ENCODE assay signal across 8 cellular contexts in genomic region chr2:130342020-130342532, GRCh38. TPM values are rescaled to one million over a fixed set of nuclear protein-coding genes. Genes with fewer than 3 reads are reported as not detected.
DNase-seq lines count a peak whose midpoint lies in the region; ATAC-seq and TF ChIP-seq lines count a peak whose summit lies in the region.

No MANE protein-coding gene starts in this region.

- H3K9me3 ChIP-seq in Loucy (ENCODE audit: insufficient read depth, low read depth, low read length) = no peaks in the 10 kb centered on the region
- no peaks in the 10 kb centered on the region for H3K9me3 ChIP-seq in RWPE2 (ENCODE audit: severe bottlenecking)

- H3K27me3 ChIP-seq in H7 (ENCODE audit: control insufficient read depth, insufficient read depth, low read length) (no peaks in the 10 kb centered on the region), Loucy (ENCODE audit: insufficient read depth, low read length, poor library complexity, severe bottlenecking) (no peaks in the 10 kb centered on the region), RWPE2 (ENCODE audit: insufficient read depth, poor library complexity, severe bottlenecking) (no peaks in the 10 kb centered on the region)

- H3K4me1 ChIP-seq in Loucy (ENCODE audit: insufficient read depth, low read length, poor library complexity, severe bottlenecking) (peaks cover 12% of the 10 kb centered on the region), RWPE2 (ENCODE audit: insufficient read depth, poor library complexity, severe bottlenecking) (peaks cover 7% of the 10 kb centered on the region)

- no peaks in the 10 kb centered on the region for H3F3A ChIP-seq in Loucy (ENCODE audit: low read depth)

- TF ChIP-seq CTCF in Loucy (conservative IDR thresholded peaks at IDR 0.05; ENCODE audit: low read length) (no peak), RWPE2 (IDR thresholded peaks at IDR 0.05; ENCODE audit: poor library complexity, severe bottlenecking) (no peak), fibroblast of the aortic adventitia (IDR thresholded peaks at IDR 0.05; ENCODE audit: insufficient read depth, low read length) (no peak), nephron progenitor cell (IDR thresholded peaks at IDR 0.05) (no peak)

- H2AFZ ChIP-seq in Loucy (ENCODE audit: low read length) = peak overlapping the region; percentile 90

- peak overlapping the region; percentile 74 for H3K9ac ChIP-seq in Loucy (ENCODE audit: low read depth, low read length, poor library complexity, severe bottlenecking)

- peak overlapping the region; percentile 98 for H3K27ac Mint-ChIP-seq in nephron progenitor cell
- H3K27ac Mint-ChIP-seq in stimulated activated naive CD8-positive, alpha-beta T cell treated with anti-CD3 and anti-CD28 coated beads, Interleukin-15, Interleukin-2, amounts not matched to agents 100 ng/mL and 50 ng/mL, for 24 hours = peak overlapping the region; percentile 96

- H3K9me2 ChIP-seq in Loucy (replicated peaks; ENCODE audit: low read depth, low read length) = no peaks in the 10 kb centered on the region

- H3K4me3 ChIP-seq in H7 (ENCODE audit: insufficient read depth, low read depth, low read length) (peak overlapping the region; percentile 97), Loucy (ENCODE audit: low read length, poor library complexity, severe bottlenecking) (peak overlapping the region; percentile 79), RWPE2 (ENCODE audit: severe bottlenecking) (peak overlapping the region; percentile 82), fibroblast of the aortic adventitia (ENCODE audit: low read depth, low read length) (peak overlapping the region; percentile 93)

- peaks cover 38% of the 10 kb centered on the region for H3K4me1 Mint-ChIP-seq in nephron progenitor cell
- H3K4me1 Mint-ChIP-seq in stimulated activated naive CD8-positive, alpha-beta T cell treated with anti-CD3 and anti-CD28 coated beads, Interleukin-15, Interleukin-2, amounts not matched to agents 100 ng/mL and 50 ng/mL, for 24 hours (ENCODE audit: low read depth) = peaks cover 38% of the 10 kb centered on the region

- peaks cover 2% of the 10 kb centered on the region for H3K9me3 Mint-ChIP-seq in nephron progenitor cell
- no peaks in the 10 kb centered on the region for H3K9me3 Mint-ChIP-seq in stimulated activated naive CD8-positive, alpha-beta T cell treated with anti-CD3 and anti-CD28 coated beads, Interleukin-15, Interleukin-2, amounts not matched to agents 100 ng/mL and 50 ng/mL, for 24 hours

- H3K36me3 Mint-ChIP-seq in nephron progenitor cell (ENCODE audit: low read depth) = peaks cover 51% of the 10 kb centered on the region
- peaks cover 55% of the 10 kb centered on the region for H3K36me3 Mint-ChIP-seq in stimulated activated naive CD8-positive, alpha-beta T cell treated with anti-CD3 and anti-CD28 coated beads, Interleukin-15, Interleukin-2, amounts not matched to agents 100 ng/mL and 50 ng/mL, for 24 hours (ENCODE audit: low read depth)

- peak; percentile 73 for ATAC-seq in RWPE2 (ENCODE audit: low read depth)

- H3K27ac ChIP-seq in RWPE2 (ENCODE audit: poor library complexity, severe bottlenecking) = peak overlapping the region; percentile 60

- DNase-seq in ELR (ENCODE audit: low read depth) = peak; percentile 96
- peak; percentile 94 for DNase-seq in H7
- peak; percentile 92 for DNase-seq in RWPE2 (ENCODE audit: low spot score)
- DNase-seq in activated effector memory CD4-positive, alpha-beta T cell treated with Interleukin-2 at 50 U/mL for 16 hours = peak; percentile 80
- DNase-seq in fibroblast of the aortic adventitia (ENCODE audit: low read depth) = peak; percentile 92
- DNase-seq in nephron progenitor cell = peak; percentile 84

- H4K20me1 ChIP-seq in Loucy (ENCODE audit: insufficient read depth, low read length, poor library complexity, severe bottlenecking) = peaks cover 9% of the 10 kb centered on the region

- H3K27me3 Mint-ChIP-seq in nephron progenitor cell (ENCODE audit: low read depth, poor library complexity) = peaks cover 4% of the 10 kb centered on the region
- H3K27me3 Mint-ChIP-seq in stimulated activated naive CD8-positive, alpha-beta T cell treated with anti-CD3 and anti-CD28 coated beads, Interleukin-15, Interleukin-2, amounts not matched to agents 100 ng/mL and 50 ng/mL, for 24 hours = no peaks in the 10 kb centered on the region

- H3K79me2 ChIP-seq in Loucy (ENCODE audit: insufficient read depth, low read length) = peaks cover 41% of the 10 kb centered on the region

- peaks cover 28% of the 10 kb centered on the region for H3K36me3 ChIP-seq in H7 (replicated peaks; ENCODE audit: control insufficient read depth, insufficient read depth, low read length)
- peaks cover 31% of the 10 kb centered on the region; the same call in 1 of the 2 replicates for H3K36me3 ChIP-seq in Loucy (ENCODE audit: insufficient read depth, low read length)
- peaks cover 32% of the 10 kb centered on the region for H3K36me3 ChIP-seq in RWPE2 (ENCODE audit: low read depth)

- peak overlapping the region; percentile 100 for H3K4me3 Mint-ChIP-seq in nephron progenitor cell
- H3K4me3 Mint-ChIP-seq in stimulated activated naive CD8-positive, alpha-beta T cell treated with anti-CD3 and anti-CD28 coated beads, Interleukin-15, Interleukin-2, amounts not matched to agents 100 ng/mL and 50 ng/mL, for 24 hours = peak overlapping the region; percentile 96

- H3K4me2 ChIP-seq in Loucy (ENCODE audit: low read depth, low read length, poor library complexity, severe bottlenecking) = peak overlapping the region; percentile 53

RNA-seq across cellular contexts. Expression of gene IMP4, which starts 0.6 kb away (rescaled TPM):
- total RNA-seq in H7 (2014; rRNA removed; shearing (Covaris generic)) = 84.8 and 91.6 TPM in 2 replicates
- total RNA-seq in fibroblast of the aortic adventitia (ENCODE audit: low replicate concordance) = 59.0 and 66.1 TPM in 2 replicates

RNA-seq across cellular contexts. Expression of gene PTPN18, which starts 13.8 kb away (rescaled TPM):
- total RNA-seq in H7 (2014; rRNA removed; shearing (Covaris generic)) = 9.6 and 11.9 TPM in 2 replicates
- total RNA-seq in fibroblast of the aortic adventitia (ENCODE audit: low replicate concordance) = 22.2 and 25.8 TPM in 2 replicates

Comparison
In these comparisons a context has a peak if more than half of its experiments do, and no peak if none do; other contexts are left out.
1. Peak in every context shown above with its lines: DNase-seq, ATAC-seq, H3K4me3 ChIP-seq and H3K27ac ChIP-seq.